8 cellular contexts compared by ENCODE assay signal in the genomic region with DNA sequence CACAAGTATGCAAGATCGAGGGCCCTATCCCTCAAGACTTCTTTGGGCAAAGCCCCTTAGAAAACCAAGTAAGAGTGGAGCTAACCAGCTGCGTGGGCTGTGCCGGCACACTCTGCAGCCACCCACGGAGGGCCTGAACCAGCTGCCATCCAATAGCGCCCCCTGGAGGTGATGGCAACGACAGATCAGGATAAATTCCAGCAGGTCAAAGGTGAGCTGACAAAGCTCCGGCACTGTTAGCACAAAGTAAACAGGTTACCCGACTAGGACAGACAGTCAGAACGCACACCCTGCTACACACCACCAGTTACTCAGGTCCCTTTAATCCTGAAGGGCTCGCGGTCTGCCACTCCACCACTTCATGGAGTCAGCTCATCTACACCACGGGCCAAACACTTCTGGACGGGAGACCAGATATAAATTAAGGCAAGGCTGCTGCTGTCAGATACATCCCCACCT. TPM values are rescaled to one million over a fixed set of nuclear protein-coding genes. Genes with fewer than 3 reads are reported as not detected.
A peak's percentile ranks its signal among the peaks of the same experiment; 100 is the strongest.
DNase-seq lines count a peak whose midpoint lies in the region; ATAC-seq and TF ChIP-seq lines count a peak whose summit lies in the region.

No MANE protein-coding gene starts in this region.

- H3K27me3 Mint-ChIP-seq in CD4-positive, alpha-beta memory T cell: no peaks in the 10 kb centered on the region
- H3K27me3 Mint-ChIP-seq in HFFc6 (ENCODE audit: insufficient read depth): peaks cover 2% of the 10 kb centered on the region; the same call in 1 of the 2 replicates

- peaks cover 48 to 72% of the 10 kb centered on the region in 2 donors for H3K36me3 Mint-ChIP-seq in CD4-positive, alpha-beta memory T cell
- peaks cover 17% of the 10 kb centered on the region for H3K36me3 Mint-ChIP-seq in HFFc6 (ENCODE audit: low read depth)

- intact Hi-C loops in CD4-positive, alpha-beta memory T cell (cut with micrococcal nuclease): no loop called here

- no peak overlapping the region for H3K27ac ChIP-seq in CD4-positive, alpha-beta memory T cell (ENCODE audit: low read depth, low read length)
- H3K27ac ChIP-seq in hepatocyte: no peak overlapping the region

- peaks cover 45% of the 10 kb centered on the region for H3K36me3 ChIP-seq in CD4-positive, alpha-beta memory T cell (ENCODE audit: insufficient read depth, low read length)
- H3K36me3 ChIP-seq in adipocyte (ENCODE audit: control insufficient read depth, insufficient read depth, low read length, severe bottlenecking) (peaks cover 24% of the 10 kb centered on the region), hepatocyte (replicated peaks; ENCODE audit: insufficient read depth, low read depth) (peaks cover 4% of the 10 kb centered on the region)

- no peak overlapping the region for H2AFZ ChIP-seq in hepatocyte

- DNase-seq in CD4-positive, alpha-beta memory T cell: peak; percentile 64 to 71 (median 68)
- DNase-seq in HFFc6 (peak; percentile 61), SW480 (ENCODE audit: low spot score) (peak; percentile 40), adipocyte (ENCODE audit: low read depth) (peak; percentile 62), hepatocyte (ENCODE audit: low spot score) (peak; percentile 87)
- peak; percentile 51 to 56 for DNase-seq in stimulated activated CD4-positive, alpha-beta T cell treated with anti-CD3 and anti-CD28 coated beads, Interleukin-15, amount 100 ng/mL, for 1 hour (ENCODE audit: low read depth in 1 of 2, low spot score in 1 of 2)

- no peaks in the 10 kb centered on the region for H3K9me3 ChIP-seq in CD4-positive, alpha-beta memory T cell (ENCODE audit: control insufficient read depth in 1 of 2, low read length in 2 of 2)
- H3K9me3 ChIP-seq in adipocyte (ENCODE audit: control insufficient read depth, low read length) (no peaks in the 10 kb centered on the region), hepatocyte (ENCODE audit: low read depth) (no peaks in the 10 kb centered on the region)

- ATAC-seq in HG03565 (IDR thresholded peaks at IDR 0.05; ENCODE audit: unreplicated experiment) (no peak), HG02763 (IDR thresholded peaks at IDR 0.05; ENCODE audit: unreplicated experiment) (no peak)

- CTCF ChIA-PET in CD4-positive, alpha-beta memory T cell (lab: Charles Lee; ENCODE audit: partially characterized antibody): interaction anchor here (0.6 to 15.8 kb wide), 20 partner anchors 9 to 371 kb away, joined by 3 to 226 read pairs (median 6); a partner anchor contains a TSS

- no peak overlapping the region for H3K4me3 ChIP-seq in CD4-positive, alpha-beta memory T cell (ENCODE audit: low read length in 2 of 2)
- H3K4me3 ChIP-seq in adipocyte (ENCODE audit: low read length) (no peak overlapping the region), hepatocyte (no peak overlapping the region)

- peaks cover 33% of the 10 kb centered on the region for H3K4me1 ChIP-seq in CD4-positive, alpha-beta memory T cell (ENCODE audit: insufficient read depth, low read length)
- H3K4me1 ChIP-seq in adipocyte (ENCODE audit: control insufficient read depth, insufficient read depth, low read length) (peaks cover 8% of the 10 kb centered on the region), hepatocyte (ENCODE audit: insufficient read depth) (peaks cover 14% of the 10 kb centered on the region)

- H3K9me3 Mint-ChIP-seq in CD4-positive, alpha-beta memory T cell: no peaks in the 10 kb centered on the region
- H3K9me3 Mint-ChIP-seq in HFFc6: no peaks in the 10 kb centered on the region

- H3K4me1 Mint-ChIP-seq in CD4-positive, alpha-beta memory T cell: peaks cover 30 to 71% (median 48%) of the 10 kb centered on the region in 4 donors
- peaks cover 50% of the 10 kb centered on the region for H3K4me1 Mint-ChIP-seq in HFFc6 (ENCODE audit: low read depth)

- WGBS in hepatocyte (ENCODE audit: low lambda C conversion rate, missing lambda C conversion rate): 37% methylated on average over 13 of the region's 13 CpGs

- POLR2A ChIA-PET in CD4-positive, alpha-beta memory T cell (lab: Charles Lee; ENCODE audit: partially characterized antibody): interaction anchor here (1.4 kb wide), 1 partner anchor 111 kb away, joined by 3 read pairs; no protein-coding TSS in a partner anchor

- peaks cover 60% of the 10 kb centered on the region for H3K79me2 ChIP-seq in hepatocyte

- H3K4me2 ChIP-seq in hepatocyte: peak overlapping the region; percentile 54

- peak overlapping the region in 3 of 8 donors; percentile 29 to 43 (median 29) for H3K4me3 Mint-ChIP-seq in CD4-positive, alpha-beta memory T cell
- no peak overlapping the region for H3K4me3 Mint-ChIP-seq in HFFc6

- no peaks in the 10 kb centered on the region for H3K27me3 ChIP-seq in CD4-positive, alpha-beta memory T cell (ENCODE audit: insufficient read depth, low read length)
- no peaks in the 10 kb centered on the region for H3K27me3 ChIP-seq in adipocyte (replicated peaks; ENCODE audit: control insufficient read depth, insufficient read depth, low read length)
- no peaks in the 10 kb centered on the region for H3K27me3 ChIP-seq in hepatocyte

- H3K9me2 ChIP-seq in hepatocyte (replicated peaks; ENCODE audit: insufficient read depth): no peaks in the 10 kb centered on the region

- TF ChIP-seq CTCF in HFFc6 (IDR thresholded peaks at IDR 0.05): peak; percentile 97
- peak; percentile 77 for TF ChIP-seq CTCF in hepatocyte (IDR thresholded peaks at IDR 0.05; ENCODE audit: poor library complexity)

- H3K27ac Mint-ChIP-seq in CD4-positive, alpha-beta memory T cell: peak overlapping the region in 5 of 7 donors; percentile 42 to 69 (median 52)
- H3K27ac Mint-ChIP-seq in HFFc6: peak overlapping the region; percentile 21; the same call in 1 of the 2 replicates

- H4K20me1 ChIP-seq in hepatocyte (ENCODE audit: insufficient read depth, poor library complexity, severe bottlenecking): peaks cover 30% of the 10 kb centered on the region

- no peak overlapping the region for H3K9ac ChIP-seq in adipocyte (ENCODE audit: low read length)

RNA-seq across cellular contexts. Expression of a gene that starts 4.9 kb away (rescaled TPM):
- total RNA-seq in CD4-positive, alpha-beta memory T cell: 10 to 100 TPM; 10.8 to 12.2 TPM
- 1 to 10 TPM in 1 of 2 donors, under 1 TPM in 1; 0.98 to 2.7 TPM for polyA plus RNA-seq in CD4-positive, alpha-beta memory T cell
- 1 to 10 TPM; 3.6 to 4.6 (median 3.9) TPM for total RNA-seq in HFFc6 (2021; fragmentation: NEBNext Ultra II Directional; extraction: Animal tissue kit (Norgen Biotek cat#: 25700))
- 6.4 and 6.5 TPM in 2 replicates for total RNA-seq in hepatocyte
- polyA plus RNA-seq in hepatocyte: 1.8 and 2.0 TPM in 2 replicates

RNA-seq across cellular contexts. Expression of a gene that starts 14.9 kb away (rescaled TPM):
- total RNA-seq in CD4-positive, alpha-beta memory T cell: not detected
- under 1 TPM in 1 of 2 donors, not detected in 1; 0.36 TPM for polyA plus RNA-seq in CD4-positive, alpha-beta memory T cell
- not detected for total RNA-seq in HFFc6 (2021; fragmentation: NEBNext Ultra II Directional; extraction: Animal tissue kit (Norgen Biotek cat#: 25700))
- total RNA-seq in hepatocyte: 13.0 and 18.1 TPM in 2 replicates
- 113 and 167 TPM in 2 replicates for polyA plus RNA-seq in hepatocyte

RNA-seq across cellular contexts. Expression of a gene that starts 44.1 kb away (rescaled TPM):
- 1 to 10 TPM; 1.3 to 1.9 TPM for total RNA-seq in CD4-positive, alpha-beta memory T cell
- under 1 TPM; 0.09 to 0.47 TPM for polyA plus RNA-seq in CD4-positive, alpha-beta memory T cell
- total RNA-seq in HFFc6 (2021; fragmentation: NEBNext Ultra II Directional; extraction: Animal tissue kit (Norgen Biotek cat#: 25700)): not detected
- total RNA-seq in hepatocyte: 1.7 TPM in 2 replicates
- polyA plus RNA-seq in hepatocyte: 0.58 and 0.64 TPM in 2 replicates

RNA-seq across cellular contexts. Expression of a gene that starts 48.5 kb away (rescaled TPM):
- 1 to 10 TPM; 1.2 to 3.0 TPM for total RNA-seq in CD4-positive, alpha-beta memory T cell
- polyA plus RNA-seq in CD4-positive, alpha-beta memory T cell: not detected
- under 1 TPM in 1 of 6 experiments, not detected in 5; 0.23 TPM for total RNA-seq in HFFc6 (2021; fragmentation: NEBNext Ultra II Directional; extraction: Animal tissue kit (Norgen Biotek cat#: 25700))
- total RNA-seq in hepatocyte: 28.3 and 29.2 TPM in 2 replicates
- 23.8 and 25.2 TPM in 2 replicates for polyA plus RNA-seq in hepatocyte

Comparison
In these comparisons a context has a peak if more than half of its experiments do, and no peak if none do; other contexts are left out.
1. RNA of a gene that starts 14.9 kb away (total RNA-seq): 13.0 to 18.1 TPM in hepatocyte; not detected in CD4-positive, alpha-beta memory T cell and not detected in HFFc6; every median in the first group is over 10 times any median in the second.
2. Peak in every context shown above with its lines, with median percentiles within 50 percentile points of each other: DNase-seq.